ENCODE assay signal across 1 cellular context in the genomic region with DNA sequence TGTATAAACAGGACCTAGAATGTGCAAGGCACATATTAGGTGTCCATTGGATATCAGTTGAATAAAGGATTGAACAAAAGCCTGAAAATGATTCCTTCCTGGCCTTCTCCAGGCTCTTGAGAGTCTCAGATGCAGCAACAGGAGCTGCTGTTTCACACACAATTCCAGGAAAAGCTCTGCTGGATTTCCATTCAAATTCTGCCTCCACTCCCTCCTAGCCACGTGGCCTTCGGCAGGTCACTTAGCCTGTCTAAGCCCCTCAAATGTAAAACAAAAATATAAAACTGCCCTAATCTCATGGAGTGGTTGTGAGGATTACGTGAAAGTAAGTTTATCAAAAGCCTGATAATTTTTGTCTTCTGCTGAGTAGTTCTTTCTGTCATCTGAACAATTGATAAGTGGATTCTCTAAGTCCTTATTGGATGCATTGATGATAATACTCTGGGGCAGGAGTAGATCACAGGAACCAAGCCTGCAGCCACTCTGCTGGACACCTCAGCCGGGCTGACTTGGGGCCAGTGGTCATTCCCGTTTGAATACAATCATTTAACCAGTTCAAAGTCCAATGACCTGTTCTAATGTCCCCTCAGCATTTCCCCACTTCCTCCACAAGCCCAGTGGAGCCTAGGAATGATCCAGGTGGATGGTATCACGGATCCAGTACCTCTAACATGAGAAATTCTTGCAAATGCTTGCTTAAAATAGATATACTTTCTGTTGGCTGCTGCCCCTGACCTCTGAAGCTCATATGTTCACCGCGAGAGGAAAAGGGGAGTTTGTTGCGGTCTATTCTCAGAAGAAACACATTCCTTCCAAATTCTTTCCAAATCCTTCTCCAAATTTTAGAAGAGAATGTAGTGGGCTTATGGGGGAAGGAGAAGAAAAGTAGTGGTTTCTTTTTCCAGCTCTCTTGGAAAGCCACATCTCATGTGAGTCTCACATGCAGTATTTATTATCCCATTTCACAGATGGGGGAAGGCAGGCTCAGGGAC.
A peak's percentile ranks its signal among the peaks of the same experiment; 100 is the strongest.
TF ChIP-seq lines count a peak whose summit lies in the region.

No MANE protein-coding gene starts in this region.

TF ChIP-seq in HepG2, 621 proteins besides CTCF, POLR2A, EP300 and RAD21 (continued from another document and continues in another):
- TF ChIP-seq BCL3 (CRISPR knock-in tag; IDR thresholded peaks at IDR 0.05) (no peak), ZNF205 (CRISPR knock-in tag; IDR thresholded peaks at IDR 0.05) (no peak), ARNT2 (CRISPR knock-in tag; IDR thresholded peaks at IDR 0.05; ENCODE audit: low read depth) (no peak), SMAD1 (CRISPR knock-in tag; IDR thresholded peaks at IDR 0.05; ENCODE audit: borderline replicate concordance, low read depth) (no peak), ZNF335 (CRISPR knock-in tag; IDR thresholded peaks at IDR 0.05) (no peak), ZNF652 (CRISPR knock-in tag; IDR thresholded peaks at IDR 0.05; ENCODE audit: borderline replicate concordance, low read depth) (no peak), ZNF460 (CRISPR knock-in tag; IDR thresholded peaks at IDR 0.05; ENCODE audit: borderline replicate concordance) (no peak), ZNF550 (CRISPR knock-in tag; IDR thresholded peaks at IDR 0.05; ENCODE audit: borderline replicate concordance) (no peak), EZH2 (conservative IDR thresholded peaks at IDR 0.05; ENCODE audit: low read depth, low read length) (no peak), ZNF512 (CRISPR knock-in tag; IDR thresholded peaks at IDR 0.05) (no peak), MEIS2 (CRISPR knock-in tag; IDR thresholded peaks at IDR 0.05) (no peak), ZNF607 (CRISPR knock-in tag; IDR thresholded peaks at IDR 0.05; ENCODE audit: borderline replicate concordance) (no peak), SPEN (CRISPR knock-in tag; IDR thresholded peaks at IDR 0.05; ENCODE audit: low read depth) (no peak), FOXO4 (CRISPR knock-in tag; conservative IDR thresholded peaks at IDR 0.05) (no peak), CREB3 (CRISPR knock-in tag; IDR thresholded peaks at IDR 0.05) (no peak), TFAP4 (IDR thresholded peaks at IDR 0.05; ENCODE audit: borderline replicate concordance, low read depth) (peak; percentile 34; the same call in 1 of the 2 replicates), KMT2B (CRISPR knock-in tag; IDR thresholded peaks at IDR 0.05) (no peak), KDM6A (CRISPR knock-in tag; IDR thresholded peaks at IDR 0.05; ENCODE audit: low read depth) (0 out of 2 replicates have a peak, but pooled peaks have one; percentile 25), MZF1 (CRISPR knock-in tag; IDR thresholded peaks at IDR 0.05; ENCODE audit: borderline replicate concordance) (no peak), ESRRA (CRISPR knock-in tag; IDR thresholded peaks at IDR 0.05; ENCODE audit: low read depth) (0 out of 2 replicates have a peak, but pooled peaks have one; percentile 58), ZNF556 (CRISPR knock-in tag; IDR thresholded peaks at IDR 0.05; ENCODE audit: borderline replicate concordance) (peak; percentile 38; the same call in 1 of the 2 replicates), ZBTB3 (CRISPR knock-in tag; IDR thresholded peaks at IDR 0.05; ENCODE audit: borderline replicate concordance, low read depth) (no peak), ZBTB1 (CRISPR knock-in tag; IDR thresholded peaks at IDR 0.05; ENCODE audit: borderline replicate concordance) (no peak), PRDM15 (CRISPR knock-in tag; IDR thresholded peaks at IDR 0.05) (no peak), ZNF724P (CRISPR knock-in tag; IDR thresholded peaks at IDR 0.05; ENCODE audit: borderline replicate concordance) (no peak), ZNF17 (CRISPR knock-in tag; IDR thresholded peaks at IDR 0.05) (no peak)
- TF ChIP-seq, protein P1, sequence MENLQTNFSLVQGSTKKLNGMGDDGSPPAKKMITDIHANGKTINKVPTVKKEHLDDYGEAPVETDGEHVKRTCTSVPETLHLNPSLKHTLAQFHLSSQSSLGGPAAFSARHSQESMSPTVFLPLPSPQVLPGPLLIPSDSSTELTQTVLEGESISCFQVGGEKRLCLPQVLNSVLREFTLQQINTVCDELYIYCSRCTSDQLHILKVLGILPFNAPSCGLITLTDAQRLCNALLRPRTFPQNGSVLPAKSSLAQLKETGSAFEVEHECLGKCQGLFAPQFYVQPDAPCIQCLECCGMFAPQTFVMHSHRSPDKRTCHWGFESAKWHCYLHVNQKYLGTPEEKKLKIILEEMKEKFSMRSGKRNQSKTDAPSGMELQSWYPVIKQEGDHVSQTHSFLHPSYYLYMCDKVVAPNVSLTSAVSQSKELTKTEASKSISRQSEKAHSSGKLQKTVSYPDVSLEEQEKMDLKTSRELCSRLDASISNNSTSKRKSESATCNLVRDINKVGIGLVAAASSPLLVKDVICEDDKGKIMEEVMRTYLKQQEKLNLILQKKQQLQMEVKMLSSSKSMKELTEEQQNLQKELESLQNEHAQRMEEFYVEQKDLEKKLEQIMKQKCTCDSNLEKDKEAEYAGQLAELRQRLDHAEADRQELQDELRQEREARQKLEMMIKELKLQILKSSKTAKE (CRISPR knock-in tag; IDR thresholded peaks at IDR 0.05; ENCODE audit: borderline replicate concordance), result no peak
- TF ChIP-seq, protein P2, sequence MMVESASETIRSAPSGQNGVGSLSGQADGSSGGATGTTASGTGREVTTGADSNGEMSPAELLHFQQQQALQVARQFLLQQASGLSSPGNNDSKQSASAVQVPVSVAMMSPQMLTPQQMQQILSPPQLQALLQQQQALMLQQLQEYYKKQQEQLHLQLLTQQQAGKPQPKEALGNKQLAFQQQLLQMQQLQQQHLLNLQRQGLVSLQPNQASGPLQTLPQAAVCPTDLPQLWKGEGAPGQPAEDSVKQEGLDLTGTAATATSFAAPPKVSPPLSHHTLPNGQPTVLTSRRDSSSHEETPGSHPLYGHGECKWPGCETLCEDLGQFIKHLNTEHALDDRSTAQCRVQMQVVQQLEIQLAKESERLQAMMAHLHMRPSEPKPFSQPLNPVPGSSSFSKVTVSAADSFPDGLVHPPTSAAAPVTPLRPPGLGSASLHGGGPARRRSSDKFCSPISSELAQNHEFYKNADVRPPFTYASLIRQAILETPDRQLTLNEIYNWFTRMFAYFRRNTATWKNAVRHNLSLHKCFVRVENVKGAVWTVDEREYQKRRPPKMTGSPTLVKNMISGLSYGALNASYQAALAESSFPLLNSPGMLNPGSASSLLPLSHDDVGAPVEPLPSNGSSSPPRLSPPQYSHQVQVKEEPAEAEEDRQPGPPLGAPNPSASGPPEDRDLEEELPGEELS (CRISPR knock-in tag; IDR thresholded peaks at IDR 0.05), result no peak
- TF ChIP-seq, protein P3, sequence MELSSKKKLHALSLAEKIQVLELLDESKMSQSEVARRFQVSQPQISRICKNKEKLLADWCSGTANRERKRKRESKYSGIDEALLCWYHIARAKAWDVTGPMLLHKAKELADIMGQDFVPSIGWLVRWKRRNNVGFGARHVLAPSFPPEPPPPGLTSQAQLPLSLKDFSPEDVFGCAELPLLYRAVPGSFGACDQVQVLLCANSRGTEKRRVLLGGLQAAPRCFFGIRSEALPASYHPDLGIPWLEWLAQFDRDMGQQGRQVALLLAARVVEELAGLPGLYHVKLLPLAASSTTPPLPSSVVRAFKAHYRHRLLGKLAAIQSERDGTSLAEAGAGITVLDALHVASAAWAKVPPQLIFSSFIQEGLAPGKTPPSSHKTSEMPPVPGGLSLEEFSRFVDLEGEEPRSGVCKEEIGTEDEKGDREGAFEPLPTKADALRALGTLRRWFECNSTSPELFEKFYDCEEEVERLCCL (CRISPR knock-in tag; IDR thresholded peaks at IDR 0.05; ENCODE audit: borderline replicate concordance), result no peak
- TF ChIP-seq, protein P4, sequence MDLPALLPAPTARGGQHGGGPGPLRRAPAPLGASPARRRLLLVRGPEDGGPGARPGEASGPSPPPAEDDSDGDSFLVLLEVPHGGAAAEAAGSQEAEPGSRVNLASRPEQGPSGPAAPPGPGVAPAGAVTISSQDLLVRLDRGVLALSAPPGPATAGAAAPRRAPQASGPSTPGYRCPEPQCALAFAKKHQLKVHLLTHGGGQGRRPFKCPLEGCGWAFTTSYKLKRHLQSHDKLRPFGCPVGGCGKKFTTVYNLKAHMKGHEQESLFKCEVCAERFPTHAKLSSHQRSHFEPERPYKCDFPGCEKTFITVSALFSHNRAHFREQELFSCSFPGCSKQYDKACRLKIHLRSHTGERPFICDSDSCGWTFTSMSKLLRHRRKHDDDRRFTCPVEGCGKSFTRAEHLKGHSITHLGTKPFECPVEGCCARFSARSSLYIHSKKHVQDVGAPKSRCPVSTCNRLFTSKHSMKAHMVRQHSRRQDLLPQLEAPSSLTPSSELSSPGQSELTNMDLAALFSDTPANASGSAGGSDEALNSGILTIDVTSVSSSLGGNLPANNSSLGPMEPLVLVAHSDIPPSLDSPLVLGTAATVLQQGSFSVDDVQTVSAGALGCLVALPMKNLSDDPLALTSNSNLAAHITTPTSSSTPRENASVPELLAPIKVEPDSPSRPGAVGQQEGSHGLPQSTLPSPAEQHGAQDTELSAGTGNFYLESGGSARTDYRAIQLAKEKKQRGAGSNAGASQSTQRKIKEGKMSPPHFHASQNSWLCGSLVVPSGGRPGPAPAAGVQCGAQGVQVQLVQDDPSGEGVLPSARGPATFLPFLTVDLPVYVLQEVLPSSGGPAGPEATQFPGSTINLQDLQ (CRISPR knock-in tag; IDR thresholded peaks at IDR 0.05), result no peak
- TF ChIP-seq, protein P5, sequence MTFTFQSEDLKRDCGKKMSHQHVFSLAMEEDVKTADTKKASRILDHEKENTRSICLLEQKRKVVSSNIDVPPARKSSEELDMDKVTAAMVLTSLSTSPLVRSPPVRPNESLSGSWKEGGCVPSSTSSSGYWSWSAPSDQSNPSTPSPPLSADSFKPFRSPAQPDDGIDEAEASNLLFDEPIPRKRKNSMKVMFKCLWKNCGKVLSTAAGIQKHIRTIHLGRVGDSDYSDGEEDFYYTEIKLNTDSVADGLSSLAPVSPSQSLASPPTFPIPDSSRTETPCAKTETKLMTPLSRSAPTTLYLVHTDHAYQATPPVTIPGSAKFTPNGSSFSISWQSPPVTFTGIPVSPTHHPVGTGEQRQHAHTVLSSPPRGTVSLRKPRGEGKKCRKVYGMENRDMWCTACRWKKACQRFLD (CRISPR knock-in tag; IDR thresholded peaks at IDR 0.05; ENCODE audit: borderline replicate concordance), result no peak
